ENCODE assay signal across 9 cellular contexts in genomic region chr7:79453266-79453557, GRCh38. TPM values are rescaled to one million over a fixed set of nuclear protein-coding genes. Genes with fewer than 3 reads are reported as not detected.
DNase-seq lines count a peak whose midpoint lies in the region; ATAC-seq and TF ChIP-seq lines count a peak whose summit lies in the region.
"Had no signal": no experiment of that assay in that cellular context is flagged by ENCODE, and none has a peak within 500 bp of the region (broad histone marks: within the 10 kb centered on the region; RNA-seq: fewer than 3 reads in every experiment).

No MANE protein-coding gene starts in this region.

- H3K27ac ChIP-seq in HUES48 (ENCODE audit: low read depth, low read length) = no peak overlapping the region
- peak overlapping the region; percentile 90 to 95 for H3K27ac ChIP-seq in left lung
- H3K27ac ChIP-seq in stomach smooth muscle (ENCODE audit: low read length) = peak overlapping the region; percentile 97

- H3K4me3 ChIP-seq in HUES48 (ENCODE audit: low read depth, low read length) (peak overlapping the region; percentile 77), left lung (peak overlapping the region; percentile 68 to 75), stomach smooth muscle (ENCODE audit: low read length in 2 of 2) (peak overlapping the region; percentile 93), mucosa of descending colon (no peak overlapping the region)

- peaks cover 0 to 8% (median 0%) of the 10 kb centered on the region in 5 experiments for H3K9me3 Mint-ChIP-seq in brain

- H3K9ac ChIP-seq in HUES48 (ENCODE audit: low read depth, low read length) (no peak overlapping the region), stomach smooth muscle (ENCODE audit: low read length in 2 of 2) (peak overlapping the region; percentile 94 to 96)

- H3K4me1 Mint-ChIP-seq in brain = peaks cover 54% of the 10 kb centered on the region
- H3K4me1 Mint-ChIP-seq: stimulated activated effector memory CD8-positive, alpha-beta T cell treated with anti-CD3 and anti-CD28 coated beads, Interleukin-12 subunit alpha, Interleukin-12 subunit beta, amount 100 ng/mL, for 72 hours had no signal

- ATAC-seq in left lung (no peak), mucosa of descending colon (no peak)
- ATAC-seq: stimulated activated effector memory CD8-positive, alpha-beta T cell treated with anti-CD3 and anti-CD28 coated beads, Interleukin-12 subunit alpha, Interleukin-12 subunit beta, amount 100 ng/mL, for 72 hours had no signal

- no peak for TF ChIP-seq CTCF in brain (conservative IDR thresholded peaks at IDR 0.05)
- TF ChIP-seq CTCF in left lung (IDR thresholded peaks at IDR 0.05) = no peak
- TF ChIP-seq CTCF in mucosa of descending colon (IDR thresholded peaks at IDR 0.05) = no peak

- H3K27ac Mint-ChIP-seq in brain = peak overlapping the region; percentile 91 to 99 (median 97)
- H3K27ac Mint-ChIP-seq: stimulated activated effector memory CD8-positive, alpha-beta T cell treated with anti-CD3 and anti-CD28 coated beads, Interleukin-12 subunit alpha, Interleukin-12 subunit beta, amount 100 ng/mL, for 72 hours had no signal

- intact Hi-C loops in left lung (cut with DNase I) (no loop called here), mucosa of descending colon (cut with DNase I, micrococcal nuclease) (no loop called here)

- H3K27me3 ChIP-seq in HUES48 (ENCODE audit: control insufficient read depth, insufficient read depth, low read length) = peaks cover 78% of the 10 kb centered on the region
- peaks cover 0 to 29% of the 10 kb centered on the region in 2 donors for H3K27me3 ChIP-seq in left lung
- no peaks in the 10 kb centered on the region for H3K27me3 ChIP-seq in stomach smooth muscle (ENCODE audit: control insufficient read depth in 1 of 2, insufficient read depth in 2 of 2, low read length in 2 of 2)

- peak overlapping the region; percentile 96 to 99 (median 98) for H3K4me3 Mint-ChIP-seq in brain
- H3K4me3 Mint-ChIP-seq: stimulated activated effector memory CD8-positive, alpha-beta T cell treated with anti-CD3 and anti-CD28 coated beads, Interleukin-12 subunit alpha, Interleukin-12 subunit beta, amount 100 ng/mL, for 72 hours had no signal

- DNase-seq in left lung = no peak
- DNase-seq in epidermal melanocyte (ENCODE audit: insufficient read length, low spot score) = no peak
- DNase-seq in erythroblast (lab: John Stamatoyannopoulos, UW) = no peak
- no peak for DNase-seq in NCI-H69 (lab: John Stamatoyannopoulos, UW)
- no peak for DNase-seq in mucosa of descending colon

- H3K9me3 ChIP-seq in HUES48 (ENCODE audit: control insufficient read depth, insufficient read depth, low read length) = no peaks in the 10 kb centered on the region
- H3K9me3 ChIP-seq in left lung = no peaks in the 10 kb centered on the region
- H3K9me3 ChIP-seq in stomach smooth muscle (ENCODE audit: control insufficient read depth in 2 of 2, low read length in 2 of 2) = no peaks in the 10 kb centered on the region
- H3K9me3 ChIP-seq in mucosa of descending colon = no peaks in the 10 kb centered on the region

- TF ChIP-seq POLR2A in erythroblast (IDR thresholded peaks at IDR 0.05; ENCODE audit: low read length) = no peak

- no peaks in the 10 kb centered on the region for H3K36me3 ChIP-seq in HUES48 (ENCODE audit: control insufficient read depth, insufficient read depth, low read length)
- H3K36me3 ChIP-seq in left lung = no peaks in the 10 kb centered on the region
- H3K36me3 ChIP-seq in stomach smooth muscle (ENCODE audit: control insufficient read depth in 2 of 2, insufficient read depth in 2 of 2, low read length in 2 of 2) = peaks cover 0 to 2% of the 10 kb centered on the region in 2 donors
- H3K36me3 ChIP-seq in mucosa of descending colon (ENCODE audit: low read depth) = no peaks in the 10 kb centered on the region

- 0 out of 2 replicates have a peak, but pooled peaks cover 3% of the 10 kb centered on the region for H3K4me1 ChIP-seq in HUES48 (ENCODE audit: control insufficient read depth, insufficient read depth, low read length)
- peaks cover 0 to 26% of the 10 kb centered on the region in 2 donors for H3K4me1 ChIP-seq in left lung
- peaks cover 23% of the 10 kb centered on the region for H3K4me1 ChIP-seq in stomach smooth muscle (ENCODE audit: control insufficient read depth, insufficient read depth, low read length)
- no peaks in the 10 kb centered on the region for H3K4me1 ChIP-seq in mucosa of descending colon (ENCODE audit: low read depth)

- H3K36me3 Mint-ChIP-seq in brain = peaks cover 10% of the 10 kb centered on the region
- H3K36me3 Mint-ChIP-seq: stimulated activated effector memory CD8-positive, alpha-beta T cell treated with anti-CD3 and anti-CD28 coated beads, Interleukin-12 subunit alpha, Interleukin-12 subunit beta, amount 100 ng/mL, for 72 hours had no signal

- H3K27me3 Mint-ChIP-seq in brain = peaks cover 4% of the 10 kb centered on the region

RNA-seq across cellular contexts. Expression of gene MAGI2, which starts 0.3 kb away (rescaled TPM):
- polyA plus RNA-seq in brain (ENCODE audit: insufficient read depth, low read depth, low replicate concordance) = 14.6 TPM
- total RNA-seq in left lung (1 to 10 TPM; 7.5 to 8.1 TPM), mucosa of descending colon (10 to 100 TPM in 1 of 3 donors, 1 to 10 TPM in 2; 1.9 to 14.5 (median 2.7) TPM)
